Comparison of ENCODE assay signal across 7 cellular contexts in the genomic region with DNA sequence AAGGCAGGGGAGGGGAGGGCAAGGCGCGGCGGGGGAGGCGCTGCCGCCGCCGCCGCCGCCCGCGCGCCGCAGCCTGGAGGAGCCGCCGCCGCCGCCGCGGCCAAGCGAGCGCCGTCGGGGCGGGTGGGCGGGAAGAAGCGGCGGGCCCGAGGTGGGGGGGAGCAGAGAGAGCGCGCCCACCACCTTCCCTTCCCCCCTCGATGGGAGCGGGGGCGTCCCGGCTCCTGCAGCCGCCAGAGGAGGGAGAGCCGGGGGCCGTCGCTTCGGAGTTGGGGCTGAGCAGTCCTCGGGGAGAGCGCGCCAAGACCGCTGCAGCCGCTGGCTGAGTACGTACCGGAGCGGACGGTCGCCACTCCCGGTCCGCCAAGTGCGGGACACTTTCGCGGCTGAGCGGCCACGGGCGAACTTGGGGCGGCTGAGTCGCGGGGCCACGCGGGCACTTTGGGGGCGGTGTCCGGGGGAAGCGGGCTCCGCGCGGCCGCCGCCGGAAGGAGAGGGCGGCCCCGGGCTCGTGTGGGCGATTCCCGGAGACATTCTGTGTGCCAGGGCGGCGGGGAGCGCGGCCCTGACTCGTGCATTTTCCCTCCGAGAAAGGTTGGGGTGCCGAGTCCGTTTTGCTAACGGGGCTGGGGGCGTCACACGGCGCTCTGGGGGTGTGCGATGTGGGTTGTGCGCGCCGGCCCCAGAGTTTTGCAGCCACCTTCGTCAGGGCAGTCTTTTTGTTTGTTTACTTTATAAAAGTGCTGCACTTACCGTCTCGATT. TPM values are rescaled to one million over a fixed set of nuclear protein-coding genes. Genes with fewer than 3 reads are reported as not detected.
DNase-seq lines count a peak whose midpoint lies in the region; ATAC-seq and TF ChIP-seq lines count a peak whose summit lies in the region.

A gene with protein sequence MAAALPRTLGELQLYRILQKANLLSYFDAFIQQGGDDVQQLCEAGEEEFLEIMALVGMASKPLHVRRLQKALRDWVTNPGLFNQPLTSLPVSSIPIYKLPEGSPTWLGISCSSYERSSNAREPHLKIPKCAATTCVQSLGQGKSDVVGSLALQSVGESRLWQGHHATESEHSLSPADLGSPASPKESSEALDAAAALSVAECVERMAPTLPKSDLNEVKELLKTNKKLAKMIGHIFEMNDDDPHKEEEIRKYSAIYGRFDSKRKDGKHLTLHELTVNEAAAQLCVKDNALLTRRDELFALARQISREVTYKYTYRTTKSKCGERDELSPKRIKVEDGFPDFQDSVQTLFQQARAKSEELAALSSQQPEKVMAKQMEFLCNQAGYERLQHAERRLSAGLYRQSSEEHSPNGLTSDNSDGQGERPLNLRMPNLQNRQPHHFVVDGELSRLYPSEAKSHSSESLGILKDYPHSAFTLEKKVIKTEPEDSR (plus strand): TSS at position 49 of the 763 bp plus-strand sequence. CDS start 10,094 bp downstream, outside the sequence.

- peak within 1 kb of the TSS; percentile 91 for H3K4me3 ChIP-seq in effector memory CD4-positive, alpha-beta T cell (ENCODE audit: insufficient read depth, low read depth, low read length, poor library complexity, severe bottlenecking)

- H3K36me3 Mint-ChIP-seq in activated CD8-positive, alpha-beta T cell treated with anti-CD3 and anti-CD28 coated beads for 36 hours (ENCODE audit: low read depth) = no peaks in the 10 kb centered on the region

- H3K4me3 Mint-ChIP-seq in activated CD8-positive, alpha-beta T cell treated with anti-CD3 and anti-CD28 coated beads for 36 hours = peak within 1 kb of the TSS; percentile 88

- POLR2A ChIA-PET in activated CD8-positive, alpha-beta T cell treated with anti-CD3 and anti-CD28 coated beads for 36 hours (lab: Charles Lee) = interaction anchor here (0.9 to 1.5 kb wide), 6 partner anchors 26 to 115 kb away, joined by 3 to 8 read pairs (median 4); a partner anchor contains a TSS

- no peaks in the 10 kb centered on the region for H3K9me3 Mint-ChIP-seq in activated CD8-positive, alpha-beta T cell treated with anti-CD3 and anti-CD28 coated beads for 36 hours

- peak within 1 kb of the TSS; percentile 91 for H3K27ac Mint-ChIP-seq in activated CD8-positive, alpha-beta T cell treated with anti-CD3 and anti-CD28 coated beads for 36 hours

- DNase-seq in NCI-H2171 (lab: John Stamatoyannopoulos, UW) (peak; percentile 47), midbrain (lab: John Stamatoyannopoulos, UW) (peak; percentile 56)
- peak; percentile 67 for DNase-seq in activated CD8-positive, alpha-beta T cell treated with anti-CD3 and anti-CD28 coated beads for 36 hours
- DNase-seq in effector memory CD4-positive, alpha-beta T cell = peak; percentile 48 to 55 (median 52)
- DNase-seq in stimulated activated CD8-positive, alpha-beta memory T cell treated with anti-CD3 and anti-CD28 coated beads, Interleukin-2, amount 100 ng/mL, for 48 hours (ENCODE audit: low read depth in 2 of 2) = peak; percentile 49 to 50

- peak; percentile 50 for TF ChIP-seq POLR2A in GM18505 (IDR thresholded peaks at IDR 0.05; ENCODE audit: borderline replicate concordance, extremely low read depth, insufficient read depth, insufficient read length)

- no peak for TF ChIP-seq CTCF in activated CD8-positive, alpha-beta T cell treated with anti-CD3 and anti-CD28 coated beads for 36 hours (IDR thresholded peaks at IDR 0.05)

- peaks cover 30% of the 10 kb centered on the region for H3K4me1 Mint-ChIP-seq in activated CD8-positive, alpha-beta T cell treated with anti-CD3 and anti-CD28 coated beads for 36 hours (ENCODE audit: low read depth)

- ATAC-seq in GM18505 (IDR thresholded peaks at IDR 0.05; ENCODE audit: unreplicated experiment) (peak; percentile 52), HG02610 (IDR thresholded peaks at IDR 0.05; ENCODE audit: unreplicated experiment) (peak; percentile 38)
- peak; percentile 58 for ATAC-seq in activated CD8-positive, alpha-beta T cell treated with anti-CD3 and anti-CD28 coated beads for 36 hours

- H3K4me1 ChIP-seq in effector memory CD4-positive, alpha-beta T cell (ENCODE audit: control insufficient read depth, insufficient read depth, low read length, poor library complexity, severe bottlenecking) = peaks cover 5% of the 10 kb centered on the region

- intact Hi-C loops in activated CD8-positive, alpha-beta T cell treated with anti-CD3 and anti-CD28 coated beads for 36 hours (cut with micrococcal nuclease) = loop anchor here (2.0 kb wide), 1 partner anchor 74 kb away; no protein-coding TSS in a partner anchor

- CTCF ChIA-PET in activated CD8-positive, alpha-beta T cell treated with anti-CD3 and anti-CD28 coated beads for 36 hours (lab: Charles Lee) = interaction anchor here (1.7 to 4.3 kb wide), 2 partner anchors 11 to 31 kb away, joined by 8 to 26 read pairs; no protein-coding TSS in a partner anchor

- H3K27me3 Mint-ChIP-seq in activated CD8-positive, alpha-beta T cell treated with anti-CD3 and anti-CD28 coated beads for 36 hours = no peaks in the 10 kb centered on the region

- H3K36me3 ChIP-seq in effector memory CD4-positive, alpha-beta T cell (ENCODE audit: control insufficient read depth, insufficient read depth, low read length) = no peaks in the 10 kb centered on the region

- H3K27me3 ChIP-seq in effector memory CD4-positive, alpha-beta T cell (replicated peaks; ENCODE audit: control insufficient read depth, insufficient read depth, low read length, poor library complexity, severe bottlenecking) = no peaks in the 10 kb centered on the region

- H3K9me3 ChIP-seq in effector memory CD4-positive, alpha-beta T cell (ENCODE audit: control insufficient read depth, low read length) = no peaks in the 10 kb centered on the region

- peak within 1 kb of the TSS; percentile 80 for H3K27ac ChIP-seq in effector memory CD4-positive, alpha-beta T cell (ENCODE audit: insufficient read depth, low read length, poor library complexity, severe bottlenecking)

RNA-seq across cellular contexts. Expression of the gene that starts here (rescaled TPM):
- total RNA-seq in activated CD8-positive, alpha-beta T cell treated with anti-CD3 and anti-CD28 coated beads for 36 hours = 10 to 100 TPM; 23.0 to 24.8 TPM

Comparison
In these comparisons a context has a peak if more than half of its experiments do, and no peak if none do; other contexts are left out.
1. Peak in every context shown above with its lines: DNase-seq, ATAC-seq, H3K4me3 ChIP-seq and H3K27ac ChIP-seq.